In the genomic region with DNA sequence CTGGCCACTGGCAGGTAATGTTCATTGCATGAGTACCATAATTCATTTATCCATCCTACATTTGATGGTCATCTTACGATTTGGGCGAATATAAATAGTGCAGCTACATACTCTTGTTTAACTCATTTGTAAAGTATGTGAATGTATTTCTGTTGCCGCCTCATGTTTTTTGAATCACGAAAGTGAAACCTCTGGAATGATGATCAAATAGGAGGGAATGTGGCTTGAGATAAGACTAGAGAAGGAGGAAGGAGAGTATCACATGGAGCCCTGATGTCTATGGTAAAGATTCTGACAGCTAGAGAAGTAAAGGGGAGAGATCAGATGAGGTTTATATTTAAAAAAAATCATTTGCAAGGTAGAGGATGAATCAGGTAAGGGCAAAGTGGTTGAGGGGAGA, we compare ENCODE assay signal across 1 cellular context.
TF ChIP-seq lines count a peak whose summit lies in the region.

No MANE protein-coding gene starts in this region.

TF ChIP-seq in IMR-90, 13 proteins besides CTCF, POLR2A, EP300 and RAD21:
- TF ChIP-seq, protein P1, sequence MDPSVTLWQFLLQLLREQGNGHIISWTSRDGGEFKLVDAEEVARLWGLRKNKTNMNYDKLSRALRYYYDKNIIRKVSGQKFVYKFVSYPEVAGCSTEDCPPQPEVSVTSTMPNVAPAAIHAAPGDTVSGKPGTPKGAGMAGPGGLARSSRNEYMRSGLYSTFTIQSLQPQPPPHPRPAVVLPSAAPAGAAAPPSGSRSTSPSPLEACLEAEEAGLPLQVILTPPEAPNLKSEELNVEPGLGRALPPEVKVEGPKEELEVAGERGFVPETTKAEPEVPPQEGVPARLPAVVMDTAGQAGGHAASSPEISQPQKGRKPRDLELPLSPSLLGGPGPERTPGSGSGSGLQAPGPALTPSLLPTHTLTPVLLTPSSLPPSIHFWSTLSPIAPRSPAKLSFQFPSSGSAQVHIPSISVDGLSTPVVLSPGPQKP (IDR thresholded peaks at IDR 0.05; ENCODE audit: borderline replicate concordance, low read depth, low read length) = no peak
- TF ChIP-seq CEBPB (IDR thresholded peaks at IDR 0.05; ENCODE audit: low read depth, low read length) (no peak), BHLHE40 (IDR thresholded peaks at IDR 0.05; ENCODE audit: low read depth, low read length) (no peak), MAZ (IDR thresholded peaks at IDR 0.05; ENCODE audit: borderline replicate concordance, low read depth, low read length) (no peak), SMC3 (IDR thresholded peaks at IDR 0.05; ENCODE audit: low read depth, low read length) (no peak), FOS (IDR thresholded peaks at IDR 0.05; ENCODE audit: low read depth, low read length) (0 out of 2 replicates have a peak, but pooled peaks have one; percentile 27), CHD1 (IDR thresholded peaks at IDR 0.05; ENCODE audit: low read depth, low read length) (no peak), MXI1 (IDR thresholded peaks at IDR 0.05; ENCODE audit: borderline replicate concordance, low read depth, low read length) (peak; percentile 86; the same call in 1 of the 2 replicates), RCOR1 (IDR thresholded peaks at IDR 0.05; ENCODE audit: insufficient replicate concordance, low read length) (peak; percentile 18), NFE2L2 (IDR thresholded peaks at IDR 0.05; ENCODE audit: low read depth, low read length) (no peak), RFX5 (IDR thresholded peaks at IDR 0.05; ENCODE audit: low read depth, low read length) (no peak), MAFK (IDR thresholded peaks at IDR 0.05; ENCODE audit: low read depth, low read length) (no peak)
- TF ChIP-seq, protein P2, sequence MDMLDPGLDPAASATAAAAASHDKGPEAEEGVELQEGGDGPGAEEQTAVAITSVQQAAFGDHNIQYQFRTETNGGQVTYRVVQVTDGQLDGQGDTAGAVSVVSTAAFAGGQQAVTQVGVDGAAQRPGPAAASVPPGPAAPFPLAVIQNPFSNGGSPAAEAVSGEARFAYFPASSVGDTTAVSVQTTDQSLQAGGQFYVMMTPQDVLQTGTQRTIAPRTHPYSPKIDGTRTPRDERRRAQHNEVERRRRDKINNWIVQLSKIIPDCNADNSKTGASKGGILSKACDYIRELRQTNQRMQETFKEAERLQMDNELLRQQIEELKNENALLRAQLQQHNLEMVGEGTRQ (IDR thresholded peaks at IDR 0.05; ENCODE audit: low read depth, low read length) = peak; percentile 55
TF ChIP-seq in IMR-90: peak in this region for 4.
